8 cellular contexts compared by ENCODE assay signal in the genomic region with DNA sequence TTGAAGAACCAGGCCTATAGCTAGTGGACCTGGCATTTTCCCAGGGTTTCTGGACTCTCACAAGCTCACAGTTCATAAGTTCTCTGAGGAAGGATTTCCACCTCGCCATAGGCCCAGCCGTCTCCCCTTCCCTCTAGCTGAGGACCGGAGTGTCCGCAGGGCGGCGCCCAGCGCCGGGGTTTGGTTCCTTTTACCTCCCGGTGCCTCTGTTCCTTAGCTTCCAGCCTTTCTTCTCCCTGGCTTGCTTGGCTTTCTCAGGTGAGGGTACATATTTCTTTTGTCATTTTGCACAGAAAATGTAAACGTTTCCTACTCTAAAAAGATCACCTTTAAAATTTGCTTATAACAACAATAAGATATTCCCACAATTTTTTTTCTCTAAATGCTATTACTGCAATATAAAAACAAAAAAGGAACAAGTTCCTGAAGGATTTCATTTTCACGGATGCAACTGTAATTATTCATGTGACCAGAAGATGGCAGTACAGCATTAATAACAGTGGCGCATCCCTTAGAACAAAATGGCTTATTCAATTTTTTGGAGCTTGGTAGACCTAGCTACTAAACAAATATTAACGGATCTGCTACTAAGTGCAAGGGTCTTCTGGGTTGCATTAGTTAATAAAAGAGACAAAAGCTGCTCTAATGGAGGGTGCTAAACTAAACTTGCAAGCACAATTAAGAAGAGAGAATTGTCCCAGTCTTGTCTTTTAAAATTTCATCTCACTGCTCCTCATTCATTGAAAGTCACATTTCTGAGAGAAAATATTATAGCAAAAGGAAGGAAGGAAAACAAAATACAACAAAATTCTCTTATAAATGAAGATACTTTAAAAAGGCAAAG.
DNase-seq lines count a peak whose midpoint lies in the region; ATAC-seq and TF ChIP-seq lines count a peak whose summit lies in the region.
"Had no signal": no experiment of that assay in that cellular context is flagged by ENCODE, and none has a peak within 500 bp of the region (broad histone marks: within the 10 kb centered on the region; RNA-seq: fewer than 3 reads in every experiment).

No MANE protein-coding gene starts in this region.

- H3K36me3 Mint-ChIP-seq in GM23338 (ENCODE audit: low read depth) = peaks cover 6% of the 10 kb centered on the region; the same call in 2 of the 3 replicates
- H3K36me3 Mint-ChIP-seq: activated naive CD8-positive, alpha-beta T cell had no signal

- no peaks in the 10 kb centered on the region for H3K36me3 ChIP-seq in GM23338 (ENCODE audit: insufficient read depth)
- H3K36me3 ChIP-seq in prostate gland = no peaks in the 10 kb centered on the region

- peaks cover 6% of the 10 kb centered on the region for H3K4me1 Mint-ChIP-seq in GM23338

- H3K9me3 Mint-ChIP-seq in GM23338 = no peaks in the 10 kb centered on the region; the same call in 2 of the 3 replicates

- H3K79me2 ChIP-seq in GM23338 (replicated peaks; ENCODE audit: insufficient read depth) = no peaks in the 10 kb centered on the region

- no peaks in the 10 kb centered on the region for H3K27me3 Mint-ChIP-seq in GM23338 (ENCODE audit: insufficient read depth, low read depth, poor library complexity)
- H3K27me3 Mint-ChIP-seq: activated naive CD8-positive, alpha-beta T cell had no signal

- H3K4me3 Mint-ChIP-seq in GM23338 = peak overlapping the region; percentile 28; the same call in 1 of the 3 replicates
- H3K4me3 Mint-ChIP-seq: activated naive CD8-positive, alpha-beta T cell had no signal

- peak overlapping the region; percentile 77; the same call in 1 of the 2 replicates for H2AFZ ChIP-seq in GM23338

- no peaks in the 10 kb centered on the region for H3F3A ChIP-seq in GM23338 (replicated peaks; ENCODE audit: low read depth)

- no peaks in the 10 kb centered on the region for H3K9me2 ChIP-seq in GM23338 (ENCODE audit: insufficient read depth)

- TF ChIP-seq CTCF in GM23338 (conservative IDR thresholded peaks at IDR 0.05; ENCODE audit: low read depth in 2 of 2) (peak; percentile 82 to 97), prostate gland (IDR thresholded peaks at IDR 0.05) (peak; percentile 26 to 90 (median 82))

- no peaks in the 10 kb centered on the region for H4K20me1 ChIP-seq in GM23338 (replicated peaks; ENCODE audit: insufficient read depth)

- intact Hi-C loops in prostate gland (cut with DNase I) = loop anchor here (10.0 kb wide), 2 partner anchors 550 to 950 kb away; no protein-coding TSS in a partner anchor

- H3K4me3 ChIP-seq in GM23338 (no peak overlapping the region), prostate gland (no peak overlapping the region)

- H3K4me1 ChIP-seq in GM23338 (ENCODE audit: insufficient read depth) (no peaks in the 10 kb centered on the region; the same call in 1 of the 2 replicates), prostate gland (replicated peaks) (no peaks in the 10 kb centered on the region)

- H3K27me3 ChIP-seq in GM23338 (ENCODE audit: insufficient read depth) (no peaks in the 10 kb centered on the region), prostate gland (replicated peaks; ENCODE audit: insufficient read depth) (no peaks in the 10 kb centered on the region)

- H3K4me2 ChIP-seq in GM23338 = no peak overlapping the region

- TF ChIP-seq POLR2A in prostate gland (IDR thresholded peaks at IDR 0.05) = no peak

- ATAC-seq in GM23338 (peak; percentile 100), GM21825 (IDR thresholded peaks at IDR 0.05; ENCODE audit: unreplicated experiment) (no peak)

- peak; percentile 87 for DNase-seq in ELF-1 (ENCODE audit: low read depth, low spot score)
- DNase-seq in GM23338 (ENCODE audit: low spot score) = peak; percentile 93
- DNase-seq in NCI-H1436 (lab: John Stamatoyannopoulos, UW) = peak; percentile 29
- DNase-seq in UCSD-AML1 (lab: John Stamatoyannopoulos, UW; ENCODE audit: unreplicated experiment) = peak; percentile 24
- peak; percentile 32 for DNase-seq in germinal center (ENCODE audit: low spot score)
- DNase-seq in prostate gland (ENCODE audit: low spot score) = peak; percentile 6

- H3K27ac ChIP-seq in GM23338 (ENCODE audit: low read depth) (no peak overlapping the region), prostate gland (no peak overlapping the region)

- WGBS in prostate gland = 5% methylated on average over 13 of the region's 13 CpGs

- H3K27ac Mint-ChIP-seq in GM23338 = no peak overlapping the region
- H3K27ac Mint-ChIP-seq: activated naive CD8-positive, alpha-beta T cell had no signal

- no peaks in the 10 kb centered on the region for H3K9me3 ChIP-seq in prostate gland

TF ChIP-seq in GM23338, 12 proteins besides CTCF, POLR2A, EP300 and RAD21:
- TF ChIP-seq, protein P1, sequence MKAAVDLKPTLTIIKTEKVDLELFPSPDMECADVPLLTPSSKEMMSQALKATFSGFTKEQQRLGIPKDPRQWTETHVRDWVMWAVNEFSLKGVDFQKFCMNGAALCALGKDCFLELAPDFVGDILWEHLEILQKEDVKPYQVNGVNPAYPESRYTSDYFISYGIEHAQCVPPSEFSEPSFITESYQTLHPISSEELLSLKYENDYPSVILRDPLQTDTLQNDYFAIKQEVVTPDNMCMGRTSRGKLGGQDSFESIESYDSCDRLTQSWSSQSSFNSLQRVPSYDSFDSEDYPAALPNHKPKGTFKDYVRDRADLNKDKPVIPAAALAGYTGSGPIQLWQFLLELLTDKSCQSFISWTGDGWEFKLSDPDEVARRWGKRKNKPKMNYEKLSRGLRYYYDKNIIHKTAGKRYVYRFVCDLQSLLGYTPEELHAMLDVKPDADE (IDR thresholded peaks at IDR 0.05) = no peak
- TF ChIP-seq NANOG (IDR thresholded peaks at IDR 0.05; ENCODE audit: borderline replicate concordance) = no peak
- TF ChIP-seq JUNB (IDR thresholded peaks at IDR 0.05; ENCODE audit: unreplicated experiment) = no peak
- TF ChIP-seq CREB1 (CRISPR knock-in tag; IDR thresholded peaks at IDR 0.05; ENCODE audit: low read depth) = no peak
- TF ChIP-seq ZNF114 (CRISPR knock-in tag; IDR thresholded peaks at IDR 0.05) = no peak
- TF ChIP-seq STAT1 (IDR thresholded peaks at IDR 0.05; ENCODE audit: unreplicated experiment) = no peak
- TF ChIP-seq EZH2phosphoT487 (IDR thresholded peaks at IDR 0.05; ENCODE audit: unreplicated experiment) = no peak

Comparison
In these comparisons a context has a peak if more than half of its experiments do, and no peak if none do; other contexts are left out.
1. DNase-seq: peak in every context shown above with its lines; median percentile 93 in GM23338; 87 in ELF-1; 32 in germinal center; 29 in NCI-H1436; 24 in UCSD-AML1; 6 in prostate gland.